In genomic region chrX:134173541-134174272, GRCh38 we compare ENCODE assay signal across 8 cellular contexts.
DNase-seq lines count a peak whose midpoint lies in the region; ATAC-seq and TF ChIP-seq lines count a peak whose summit lies in the region.

No MANE protein-coding gene starts in this region.

- no peak overlapping the region for H3K9ac ChIP-seq in IMR-90 (ENCODE audit: low read depth, low read length)

- no peaks in the 10 kb centered on the region for H3K9me1 ChIP-seq in IMR-90 (ENCODE audit: insufficient read depth, low read length)

- peak; percentile 44 for ATAC-seq in CD4-positive, alpha-beta T cell (ENCODE audit: poor library complexity)
- ATAC-seq in IMR-90 (ENCODE audit: low read depth) (no peak), HG03175 (IDR thresholded peaks at IDR 0.05; ENCODE audit: unreplicated experiment) (no peak)

- no peak overlapping the region for H4K5ac ChIP-seq in IMR-90 (ENCODE audit: low read depth, low read length)

- H3K4me2 ChIP-seq in IMR-90 (ENCODE audit: low read depth, low read length) = no peak overlapping the region

- intact Hi-C loops in CD4-positive, alpha-beta T cell (cut with DNase I, micrococcal nuclease) = no loop called here
- intact Hi-C loops in IMR-90 (cut with micrococcal nuclease) = no loop called here

- no peak overlapping the region for H3K4me3 ChIP-seq in IMR-90 (ENCODE audit: insufficient read depth, low read depth, low read length)
- no peak overlapping the region for H3K4me3 ChIP-seq in BE2C (ENCODE audit: low read depth, low read length)

- WGBS in IMR-90 (ENCODE audit: extremely low coverage in 2 of 2, insufficient read length in 1 of 2), 2 experiments = 23% methylated on average over 7 of the region's 27 CpGs; no CpG with 5 or more reads in 1 of the 2 experiments

- peaks cover 15% of the 10 kb centered on the region for H3K27me3 ChIP-seq in CD4-positive, alpha-beta T cell (ENCODE audit: control insufficient read depth, insufficient read depth, low read length)
- H3K27me3 ChIP-seq in IMR-90 (ENCODE audit: control insufficient read depth, insufficient read depth, low read length) (peaks cover 13% of the 10 kb centered on the region), BE2C (peaks cover 26% of the 10 kb centered on the region)

- POLR2A ChIA-PET in CD4-positive, alpha-beta T cell (lab: Charles Lee) = no interaction called here
- POLR2A ChIA-PET in IMR-90 (lab: Charles Lee; ENCODE audit: unreplicated experiment) = no interaction called here

- H3K79me1 ChIP-seq in IMR-90 (ENCODE audit: low read depth in 1 of 2, low read length in 2 of 2) = no peaks in the 10 kb centered on the region

- H3K4me3 Mint-ChIP-seq in CD4-positive, alpha-beta T cell = peak overlapping the region; percentile 95
- H3K4me3 Mint-ChIP-seq in chondrocyte (ENCODE audit: unreplicated experiment) (peak overlapping the region; percentile 77), nephron (peak overlapping the region; percentile 88 to 96 (median 92))

- H2BK120ac ChIP-seq in IMR-90 (ENCODE audit: low read depth, low read length) = no peak overlapping the region

- no peak overlapping the region for H3K18ac ChIP-seq in IMR-90 (ENCODE audit: low read depth, low read length)

- no peak overlapping the region for H3K27ac Mint-ChIP-seq in CD4-positive, alpha-beta T cell
- H3K27ac Mint-ChIP-seq in chondrocyte (ENCODE audit: unreplicated experiment) (no peak overlapping the region), nephron (peak overlapping the region; percentile 44 to 85 (median 54))

- dilution Hi-C loops in IMR-90 (cut with HindIII; ENCODE audit: low sequenced_read_pairs, unreplicated experiment) = no loop called here

- no peak overlapping the region for H3K27ac ChIP-seq in CD4-positive, alpha-beta T cell (ENCODE audit: low read depth, low read length)
- no peak overlapping the region for H3K27ac ChIP-seq in IMR-90 (ENCODE audit: insufficient read depth, low read length)

- H3K14ac ChIP-seq in IMR-90 (replicated peaks; ENCODE audit: low read depth, low read length) = no peak overlapping the region

- peaks cover 4% of the 10 kb centered on the region for H3K36me3 Mint-ChIP-seq in CD4-positive, alpha-beta T cell (ENCODE audit: low read depth)
- H3K36me3 Mint-ChIP-seq in chondrocyte (ENCODE audit: low read depth) (peaks cover 1% of the 10 kb centered on the region), nephron (ENCODE audit: low read depth) (peaks cover 9% of the 10 kb centered on the region)

- peak in 1 of 10 experiments; percentile 2 for DNase-seq in CD4-positive, alpha-beta T cell
- DNase-seq in IMR-90 (no peak), chondrocyte (ENCODE audit: low spot score) (no peak), LoVo (ENCODE audit: low spot score) (no peak), NCI-H345 treated with DMSO at 0.1 percent for 48 hours (lab: John Stamatoyannopoulos, UW; ENCODE audit: unreplicated experiment) (no peak), BE2C (no peak)

- H3K56ac ChIP-seq in IMR-90 (ENCODE audit: extremely low read depth, insufficient read depth, low read length) = no peak overlapping the region

- H4K20me1 ChIP-seq in IMR-90 (ENCODE audit: insufficient read depth, low read length) = no peaks in the 10 kb centered on the region

- no peak overlapping the region for H4K8ac ChIP-seq in IMR-90 (ENCODE audit: low read depth in 2 of 2, low read length in 2 of 2)

- no peak overlapping the region for H2AK5ac ChIP-seq in IMR-90 (ENCODE audit: low read depth, low read length)

- TF ChIP-seq POLR2A in IMR-90 (IDR thresholded peaks at IDR 0.05; ENCODE audit: low read depth, low read length) = no peak

- no peak overlapping the region for H2BK15ac ChIP-seq in IMR-90 (ENCODE audit: low read depth, low read length)

- H2AK9ac ChIP-seq in IMR-90 (replicated peaks; ENCODE audit: low read depth, low read length, poor library complexity) = no peak overlapping the region

- H4K91ac ChIP-seq in IMR-90 (ENCODE audit: insufficient read depth, low read depth, low read length) = no peak overlapping the region

- in situ Hi-C loops in IMR-90 (cut with MboI; ENCODE audit: low sequenced_read_pairs) = no loop called here

- peaks cover 14% of the 10 kb centered on the region for H3K4me1 Mint-ChIP-seq in CD4-positive, alpha-beta T cell (ENCODE audit: low read depth)
- H3K4me1 Mint-ChIP-seq in chondrocyte (ENCODE audit: low read depth) = peaks cover 15% of the 10 kb centered on the region
- H3K4me1 Mint-ChIP-seq in nephron = peaks cover 24% of the 10 kb centered on the region

- H3K4ac ChIP-seq in IMR-90 (ENCODE audit: low read depth, low read length) = no peak overlapping the region

- no peak overlapping the region for H2BK20ac ChIP-seq in IMR-90 (ENCODE audit: low read depth, low read length)

- no peak overlapping the region for H3K23ac ChIP-seq in IMR-90 (ENCODE audit: low read depth, low read length)

- H2AFZ ChIP-seq in IMR-90 (replicated peaks; ENCODE audit: low read length, poor library complexity) = peak overlapping the region; percentile 41

- no TSS peak for BruUV-seq in IMR-90 (replicated peaks; lab: Mats Ljungman, UMichigan)

- no peaks in the 10 kb centered on the region for H3K9me3 ChIP-seq in CD4-positive, alpha-beta T cell (ENCODE audit: control insufficient read depth, low read length)
- H3K9me3 ChIP-seq in IMR-90 (ENCODE audit: control insufficient read depth, insufficient read depth, low read length) = no peaks in the 10 kb centered on the region; the same call in 1 of the 2 replicates
- no peaks in the 10 kb centered on the region for H3K9me3 ChIP-seq in BE2C

- H3K27me3 Mint-ChIP-seq in CD4-positive, alpha-beta T cell = peaks cover 18% of the 10 kb centered on the region
- H3K27me3 Mint-ChIP-seq in chondrocyte (ENCODE audit: low read depth) (peaks cover 18% of the 10 kb centered on the region), nephron (ENCODE audit: low read depth) (peaks cover 26% of the 10 kb centered on the region)

- TF ChIP-seq CTCF in CD4-positive, alpha-beta T cell (IDR thresholded peaks at IDR 0.05) = no peak
- TF ChIP-seq CTCF in IMR-90 (conservative IDR thresholded peaks at IDR 0.05; ENCODE audit: low read depth, low read length) (no peak), chondrocyte (IDR thresholded peaks at IDR 0.05) (no peak), nephron (IDR thresholded peaks at IDR 0.05; ENCODE audit: unreplicated experiment in 3 of 3) (no peak), BE2C (IDR thresholded peaks at IDR 0.05; ENCODE audit: low read depth, low read length) (no peak)

- no peak for TF ChIP-seq RAD21 in IMR-90 (IDR thresholded peaks at IDR 0.05; ENCODE audit: low read length)

- no peaks in the 10 kb centered on the region for H3K36me3 ChIP-seq in IMR-90 (ENCODE audit: control insufficient read depth, insufficient read depth, low read length)
- no peaks in the 10 kb centered on the region for H3K36me3 ChIP-seq in BE2C

- H3K4me1 ChIP-seq in IMR-90 (ENCODE audit: control insufficient read depth, insufficient read depth, low read length) (no peaks in the 10 kb centered on the region), BE2C (no peaks in the 10 kb centered on the region)

- H2BK5ac ChIP-seq in IMR-90 (ENCODE audit: low read depth, low read length, poor library complexity, severe bottlenecking) = no peak overlapping the region

- H3K9me3 Mint-ChIP-seq in CD4-positive, alpha-beta T cell = no peaks in the 10 kb centered on the region
- H3K9me3 Mint-ChIP-seq in chondrocyte (ENCODE audit: low read depth) (no peaks in the 10 kb centered on the region), nephron (no peaks in the 10 kb centered on the region)

- CTCF ChIA-PET in CD4-positive, alpha-beta T cell (lab: Charles Lee) = interaction anchor here (1.1 kb wide), 1 partner anchor 12 kb away, joined by 4 read pairs; no protein-coding TSS in a partner anchor
- CTCF ChIA-PET in IMR-90 (lab: Yijun Ruan, JAX) = no interaction called here

TF ChIP-seq in IMR-90, 13 proteins besides CTCF, POLR2A, EP300 and RAD21:
- TF ChIP-seq CHD1 (IDR thresholded peaks at IDR 0.05; ENCODE audit: low read depth, low read length) (no peak), MXI1 (IDR thresholded peaks at IDR 0.05; ENCODE audit: borderline replicate concordance, low read depth, low read length) (no peak), NFE2L2 (IDR thresholded peaks at IDR 0.05; ENCODE audit: low read depth, low read length) (no peak), BHLHE40 (IDR thresholded peaks at IDR 0.05; ENCODE audit: low read depth, low read length) (no peak), SMC3 (IDR thresholded peaks at IDR 0.05; ENCODE audit: low read depth, low read length) (no peak)
- TF ChIP-seq, protein P1, sequence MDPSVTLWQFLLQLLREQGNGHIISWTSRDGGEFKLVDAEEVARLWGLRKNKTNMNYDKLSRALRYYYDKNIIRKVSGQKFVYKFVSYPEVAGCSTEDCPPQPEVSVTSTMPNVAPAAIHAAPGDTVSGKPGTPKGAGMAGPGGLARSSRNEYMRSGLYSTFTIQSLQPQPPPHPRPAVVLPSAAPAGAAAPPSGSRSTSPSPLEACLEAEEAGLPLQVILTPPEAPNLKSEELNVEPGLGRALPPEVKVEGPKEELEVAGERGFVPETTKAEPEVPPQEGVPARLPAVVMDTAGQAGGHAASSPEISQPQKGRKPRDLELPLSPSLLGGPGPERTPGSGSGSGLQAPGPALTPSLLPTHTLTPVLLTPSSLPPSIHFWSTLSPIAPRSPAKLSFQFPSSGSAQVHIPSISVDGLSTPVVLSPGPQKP (IDR thresholded peaks at IDR 0.05; ENCODE audit: borderline replicate concordance, low read depth, low read length) = no peak

Comparison
In these comparisons a context has a peak if more than half of its experiments do, and no peak if none do; other contexts are left out.
1. H3K27ac Mint-ChIP-seq: peak in nephron (3 of 3); none in CD4-positive, alpha-beta T cell (single experiment) and chondrocyte (single experiment).
2. Peak in every context shown above with its lines, with median percentiles within 50 percentile points of each other: H3K4me3 Mint-ChIP-seq.